ENCODE assay signal across 18 cellular contexts in the genomic region with DNA sequence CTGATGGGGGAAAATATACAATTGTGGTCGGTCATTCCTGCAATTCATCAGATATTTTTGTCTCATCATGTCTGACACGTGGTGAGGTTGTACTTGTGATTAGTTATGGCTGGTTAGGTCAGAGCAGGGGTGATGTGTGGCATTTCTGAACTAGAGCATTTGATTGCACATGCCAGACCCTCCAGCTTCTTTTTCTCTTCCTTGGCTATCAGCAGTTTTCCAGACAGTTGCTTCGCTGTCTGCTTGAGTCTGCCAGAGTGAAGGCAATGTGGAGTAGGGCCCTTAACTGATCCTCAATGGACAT. TPM values are rescaled to one million over a fixed set of nuclear protein-coding genes. Genes with fewer than 3 reads are reported as not detected.
DNase-seq lines count a peak whose midpoint lies in the region; ATAC-seq, FAIRE-seq and TF ChIP-seq lines count a peak whose summit lies in the region.
"Had no signal": no experiment of that assay in that cellular context is flagged by ENCODE, and none has a peak within 500 bp of the region (broad histone marks: within the 10 kb centered on the region; RNA-seq: fewer than 3 reads in every experiment).

No MANE protein-coding gene starts in this region.

- H3K4me2 ChIP-seq in SK-N-SH (no peak overlapping the region), astrocyte (ENCODE audit: low read length) (no peak overlapping the region), trophoblast cell (ENCODE audit: low read length) (no peak overlapping the region)

- H3K27ac ChIP-seq in SK-N-SH (ENCODE audit: low read depth in 2 of 2, low read length in 1 of 2) (no peak overlapping the region), astrocyte (ENCODE audit: low read depth, low read length) (no peak overlapping the region), trophoblast cell (ENCODE audit: low read depth, low read length) (no peak overlapping the region), RWPE1 (no peak overlapping the region), body of pancreas (no peak overlapping the region)
- H3K27ac ChIP-seq: 22Rv1 had no signal

- H3K4me3 ChIP-seq in SK-N-SH (ENCODE audit: low read depth in 2 of 2, low read length in 1 of 2) (no peak overlapping the region), astrocyte (ENCODE audit: insufficient read depth, low read depth, low read length) (no peak overlapping the region), trophoblast cell (ENCODE audit: low read depth, low read length) (no peak overlapping the region), body of pancreas (no peak overlapping the region)

- H3K4me1 Mint-ChIP-seq in astrocyte (ENCODE audit: low read depth, unreplicated experiment): peaks cover 12% of the 10 kb centered on the region
- H3K4me1 Mint-ChIP-seq in activated CD4-positive, alpha-beta T cell treated with anti-CD3 and anti-CD28 coated beads, Interleukin-2, amount 10 ng/mL, durations not matched to agents 7 days and 5 days: no peaks in the 10 kb centered on the region
- H3K4me1 Mint-ChIP-seq: CD14-positive monocyte had no signal

- TF ChIP-seq CTCF in SK-N-SH (IDR thresholded peaks at IDR 0.05) (no peak), astrocyte (IDR thresholded peaks at IDR 0.05; ENCODE audit: insufficient read depth, low read depth, low read length) (no peak), RWPE1 (conservative IDR thresholded peaks at IDR 0.05; ENCODE audit: low read depth) (no peak), body of pancreas (IDR thresholded peaks at IDR 0.05) (no peak)

- H2BK12ac ChIP-seq in trophoblast cell (ENCODE audit: low read length): no peak overlapping the region

- peak overlapping the region; percentile 35 for H3K23ac ChIP-seq in trophoblast cell (ENCODE audit: low read length)

- H2BK5ac ChIP-seq in trophoblast cell (ENCODE audit: low read depth, low read length, poor library complexity): no peak overlapping the region

- H4K20me1 ChIP-seq in SK-N-SH (ENCODE audit: insufficient read depth): no peaks in the 10 kb centered on the region
- H4K20me1 ChIP-seq in astrocyte (ENCODE audit: insufficient read depth, low read length): no peaks in the 10 kb centered on the region

- H3K79me2 ChIP-seq in SK-N-SH (ENCODE audit: insufficient read depth) (no peaks in the 10 kb centered on the region), astrocyte (ENCODE audit: insufficient read depth, low read length) (no peaks in the 10 kb centered on the region), trophoblast cell (ENCODE audit: control insufficient read depth, insufficient read depth, low read length, poor library complexity) (no peaks in the 10 kb centered on the region)

- H3K27me3 Mint-ChIP-seq in astrocyte (ENCODE audit: low read depth, unreplicated experiment): no peaks in the 10 kb centered on the region
- H3K27me3 Mint-ChIP-seq in activated CD4-positive, alpha-beta T cell treated with anti-CD3 and anti-CD28 coated beads, Interleukin-2, amount 10 ng/mL, durations not matched to agents 7 days and 5 days: no peaks in the 10 kb centered on the region

- no peak overlapping the region for H2BK120ac ChIP-seq in trophoblast cell (ENCODE audit: insufficient read depth, low read length, poor library complexity)

- H3K4me1 ChIP-seq in SK-N-SH (ENCODE audit: control insufficient read depth in 1 of 2, insufficient read depth in 2 of 2, low read depth in 1 of 2, low read length in 1 of 2) (peaks cover 0 to 2% of the 10 kb centered on the region in 2 experiments; a peak in 1 of 4 replicates), astrocyte (ENCODE audit: insufficient read depth, low read length) (no peaks in the 10 kb centered on the region), trophoblast cell (ENCODE audit: control insufficient read depth in 1 of 2, insufficient read depth in 2 of 2, low read length in 2 of 2) (no peaks in the 10 kb centered on the region), body of pancreas (no peaks in the 10 kb centered on the region)

- H3K9ac ChIP-seq in SK-N-SH (no peak overlapping the region), astrocyte (ENCODE audit: low read length) (no peak overlapping the region), trophoblast cell (ENCODE audit: low read length) (no peak overlapping the region)

- WGBS in SK-N-SH (ENCODE audit: low lambda C conversion rate): 77% methylated on average over 3 of the region's 3 CpGs
- no CpG with 5 or more reads among the region's 3 CpGs for WGBS in trophoblast cell (ENCODE audit: extremely low coverage, insufficient coverage, insufficient read length)
- WGBS in body of pancreas, 2 donors: 81 to 90% methylated on average over 3 of the region's 3 CpGs

- no peak overlapping the region for H3K18ac ChIP-seq in trophoblast cell (ENCODE audit: low read length)

- ATAC-seq in SK-N-SH treated with all-trans-retinoic acid at 6 μM for 48 hours: peak; percentile 46
- ATAC-seq in body of pancreas: no peak

- H3F3A ChIP-seq in SK-N-SH (replicated peaks; ENCODE audit: insufficient read depth): no peaks in the 10 kb centered on the region

- intact Hi-C loops in body of pancreas (cut with DNase I): no loop called here

- H3K4me3 Mint-ChIP-seq in astrocyte (ENCODE audit: unreplicated experiment): no peak overlapping the region
- no peak overlapping the region for H3K4me3 Mint-ChIP-seq in activated CD4-positive, alpha-beta T cell treated with anti-CD3 and anti-CD28 coated beads, Interleukin-2, amount 10 ng/mL, durations not matched to agents 7 days and 5 days
- H3K4me3 Mint-ChIP-seq: CD14-positive monocyte had no signal

- H4K12ac ChIP-seq in trophoblast cell (ENCODE audit: low read depth, low read length): no peak overlapping the region

- H3K36me3 Mint-ChIP-seq in astrocyte (ENCODE audit: low read depth, unreplicated experiment): no peaks in the 10 kb centered on the region
- H3K36me3 Mint-ChIP-seq in activated CD4-positive, alpha-beta T cell treated with anti-CD3 and anti-CD28 coated beads, Interleukin-2, amount 10 ng/mL, durations not matched to agents 7 days and 5 days (ENCODE audit: low read depth): no peaks in the 10 kb centered on the region
- H3K36me3 Mint-ChIP-seq: CD14-positive monocyte had no signal

- no peak for FAIRE-seq in astrocyte (lab: Jason Lieb, UNC)

- POLR2A ChIA-PET in SK-N-SH (lab: Yijun Ruan, JAX) (interaction anchor here (1.1 kb wide), 1 partner anchor 37 kb away, joined by 3 read pairs; no protein-coding TSS in a partner anchor), RWPE1 (lab: Yijun Ruan, JAX; ENCODE audit: low non-redundant PET) (no interaction called here)
- POLR2A ChIA-PET in activated CD4-positive, alpha-beta T cell treated with anti-CD3 and anti-CD28 coated beads, Interleukin-2, amount 10 ng/mL, durations not matched to agents 7 days and 5 days (lab: Charles Lee): no interaction called here

- H2AK5ac ChIP-seq in trophoblast cell (ENCODE audit: low read length): no peak overlapping the region

- H3K27me3 ChIP-seq in SK-N-SH (ENCODE audit: insufficient read depth): no peaks in the 10 kb centered on the region
- no peaks in the 10 kb centered on the region for H3K27me3 ChIP-seq in astrocyte (ENCODE audit: insufficient read depth, low read length)
- H3K27me3 ChIP-seq in trophoblast cell (ENCODE audit: insufficient read depth, low read length): no peaks in the 10 kb centered on the region
- H3K27me3 ChIP-seq in body of pancreas: no peaks in the 10 kb centered on the region

- no peak for TF ChIP-seq EP300 in SK-N-SH (IDR thresholded peaks at IDR 0.05; ENCODE audit: borderline replicate concordance in 1 of 2, low read depth in 1 of 2, low read length in 1 of 2)

- H3K9me3 Mint-ChIP-seq in astrocyte (ENCODE audit: unreplicated experiment): no peaks in the 10 kb centered on the region
- no peaks in the 10 kb centered on the region for H3K9me3 Mint-ChIP-seq in activated CD4-positive, alpha-beta T cell treated with anti-CD3 and anti-CD28 coated beads, Interleukin-2, amount 10 ng/mL, durations not matched to agents 7 days and 5 days

- peak overlapping the region; percentile 89 for H3K27ac Mint-ChIP-seq in astrocyte (ENCODE audit: unreplicated experiment)
- no peak overlapping the region for H3K27ac Mint-ChIP-seq in activated CD4-positive, alpha-beta T cell treated with anti-CD3 and anti-CD28 coated beads, Interleukin-2, amount 10 ng/mL, durations not matched to agents 7 days and 5 days
- H3K27ac Mint-ChIP-seq: CD14-positive monocyte had no signal

- H3K9me2 ChIP-seq in SK-N-SH: no peaks in the 10 kb centered on the region

- H2AFZ ChIP-seq in SK-N-SH (ENCODE audit: low read depth): no peak overlapping the region
- no peak overlapping the region for H2AFZ ChIP-seq in astrocyte (ENCODE audit: low read depth, low read length)
- H2AFZ ChIP-seq in trophoblast cell (ENCODE audit: insufficient read depth, low read length, poor library complexity): no peak overlapping the region

- H3K9me3 ChIP-seq in SK-N-SH: no peaks in the 10 kb centered on the region
- no peaks in the 10 kb centered on the region for H3K9me3 ChIP-seq in astrocyte (ENCODE audit: insufficient read depth, low read depth, low read length)
- no peaks in the 10 kb centered on the region for H3K9me3 ChIP-seq in trophoblast cell (ENCODE audit: insufficient read depth, low read depth, low read length)
- no peaks in the 10 kb centered on the region for H3K9me3 ChIP-seq in body of pancreas

- no peak for TF ChIP-seq RAD21 in SK-N-SH (IDR thresholded peaks at IDR 0.05; ENCODE audit: low read length)

- no peak for DNase-seq in SK-N-SH
- DNase-seq in astrocyte (ENCODE audit: low read depth): no peak
- peak; percentile 17 for DNase-seq in hepatic stellate cell (ENCODE audit: low spot score)
- DNase-seq in trophoblast cell: no peak
- DNase-seq in activated CD4-positive, alpha-beta T cell treated with anti-CD3 and anti-CD28 coated beads, Interleukin-2, amount 10 ng/mL, durations not matched to agents 7 days and 5 days: no peak
- no peak for DNase-seq in RWPE1 (ENCODE audit: low spot score)
- no peak for DNase-seq in body of pancreas
- DNase-seq: DND-41, H7, NCI-H1105 treated with DMSO at 0.1 percent for 48 hours, NCI-H1694 treated with DMSO at 0.1 percent for 48 hours, NCI-H510A, NCI-H748 treated with DMSO at 0.1 percent for 48 hours, RPMI8226, SIG-M5 had no signal

- no peak overlapping the region for H4K8ac ChIP-seq in trophoblast cell (ENCODE audit: low read depth, low read length)

- CTCF ChIA-PET in SK-N-SH (lab: Yijun Ruan, JAX): interaction anchor here (1.5 kb wide), 1 partner anchor 85 kb away, joined by 5 read pairs; no protein-coding TSS in a partner anchor
- CTCF ChIA-PET in activated CD4-positive, alpha-beta T cell treated with anti-CD3 and anti-CD28 coated beads, Interleukin-2, amount 10 ng/mL, durations not matched to agents 7 days and 5 days (lab: Charles Lee): no interaction called here
- CTCF ChIA-PET in RWPE1 (lab: Yijun Ruan, JAX): no interaction called here

- H3K14ac ChIP-seq in trophoblast cell (ENCODE audit: low read length): no peak overlapping the region

- H3K36me3 ChIP-seq in SK-N-SH (replicated peaks in 1 of 2; ENCODE audit: control insufficient read depth in 1 of 2, insufficient read depth in 2 of 2, low read length in 1 of 2) (no peaks in the 10 kb centered on the region), astrocyte (ENCODE audit: insufficient read depth, low read length) (peaks cover 2% of the 10 kb centered on the region), trophoblast cell (ENCODE audit: control insufficient read depth in 1 of 2, insufficient read depth in 2 of 2, low read length in 2 of 2) (no peaks in the 10 kb centered on the region), body of pancreas (replicated peaks in 1 of 2; ENCODE audit: insufficient read depth in 1 of 2, low read depth in 2 of 2) (no peaks in the 10 kb centered on the region)

- no peak overlapping the region for H3K4ac ChIP-seq in trophoblast cell (ENCODE audit: low read depth, low read length)

- TF ChIP-seq POLR2A in body of pancreas (IDR thresholded peaks at IDR 0.05): no peak

- H4K91ac ChIP-seq in trophoblast cell (ENCODE audit: low read depth, low read length): no peak overlapping the region

- H3K79me1 ChIP-seq in trophoblast cell (ENCODE audit: low read length): no peaks in the 10 kb centered on the region

RNA-seq across cellular contexts. Expression of gene TMEM117, which starts 25.9 kb away (rescaled TPM):
- polyA plus RNA-seq in SK-N-SH (2012; rRNA removed): 0.81 and 1.0 TPM in 2 replicates
- 1.8 and 2.0 TPM in 2 replicates for polyA plus RNA-seq in SK-N-SH (2012; cell fraction: cytosol; rRNA removed)
- 0.35 and 0.99 TPM in 2 replicates for polyA plus RNA-seq in SK-N-SH (2012; cell fraction: nucleus; rRNA removed)
- 10.6 and 13.1 TPM in 2 replicates for total RNA-seq in astrocyte
- polyA plus RNA-seq in trophoblast cell (2013): 5.0 and 5.5 TPM in 2 replicates
- under 1 TPM; 0.77 to 0.79 TPM for total RNA-seq in activated CD4-positive, alpha-beta T cell treated with anti-CD3 and anti-CD28 coated beads, Interleukin-2, amount 10 ng/mL, durations not matched to agents 7 days and 5 days
- total RNA-seq in body of pancreas: 10 to 100 TPM; 19.2 to 23.4 TPM

RNA-seq across cellular contexts. Expression of gene TWF1, which starts 55.7 kb away (rescaled TPM):
- polyA plus RNA-seq in SK-N-SH (2012; rRNA removed): 36.9 and 51.7 TPM in 2 replicates
- 73.4 and 85.7 TPM in 2 replicates for polyA plus RNA-seq in SK-N-SH (2012; cell fraction: cytosol; rRNA removed)
- polyA plus RNA-seq in SK-N-SH (2012; cell fraction: nucleus; rRNA removed): 11.0 and 24.4 TPM in 2 replicates
- total RNA-seq in astrocyte (98.8 and 105 TPM in 2 replicates), body of pancreas (10 to 100 TPM; 18.8 to 45.4 TPM)
- 63.9 and 65.5 TPM in 2 replicates for polyA plus RNA-seq in trophoblast cell (2013)
- total RNA-seq in activated CD4-positive, alpha-beta T cell treated with anti-CD3 and anti-CD28 coated beads, Interleukin-2, amount 10 ng/mL, durations not matched to agents 7 days and 5 days: 10 to 100 TPM; 24.0 to 31.5 TPM
